Comparison of ENCODE assay signal across 8 cellular contexts in genomic region chr14:102819176-102819628, GRCh38. TPM values are rescaled to one million over a fixed set of nuclear protein-coding genes. Genes with fewer than 3 reads are reported as not detected.
A peak's percentile ranks its signal among the peaks of the same experiment; 100 is the strongest.
DNase-seq lines count a peak whose midpoint lies in the region; ATAC-seq and TF ChIP-seq lines count a peak whose summit lies in the region.

No MANE protein-coding gene starts in this region.

- H3K36me3 ChIP-seq in OCI-LY1 (ENCODE audit: insufficient read depth, low read length), result no peaks in the 10 kb centered on the region; the same call in 1 of the 2 replicates
- peaks cover 0 to 6% (median 0%) of the 10 kb centered on the region in 9 donors for H3K36me3 ChIP-seq in heart right ventricle

- H3K4me1 ChIP-seq in OCI-LY1 (ENCODE audit: insufficient read depth, low read length, severe bottlenecking) (peaks cover 45% of the 10 kb centered on the region), heart right ventricle (peaks cover 0 to 19% (median 0%) of the 10 kb centered on the region in 9 donors)

- ATAC-seq in GM18867 (IDR thresholded peaks at IDR 0.05; ENCODE audit: unreplicated experiment), result peak; percentile 69
- peak; percentile 78 for ATAC-seq in HG02798 (IDR thresholded peaks at IDR 0.05; ENCODE audit: poor library complexity, unreplicated experiment)
- ATAC-seq in activated naive CD8-positive, alpha-beta T cell treated with anti-CD3 and anti-CD28 coated beads, Interleukin-2, amount 50 U/mL, for 24 hours, result peak; percentile 73
- ATAC-seq in heart right ventricle, result no peak

- peaks cover 90% of the 10 kb centered on the region for H3K4me1 Mint-ChIP-seq in activated naive CD8-positive, alpha-beta T cell treated with anti-CD3 and anti-CD28 coated beads, Interleukin-2, amount 50 U/mL, for 24 hours

- DNase-seq in activated naive CD8-positive, alpha-beta T cell treated with anti-CD3 and anti-CD28 coated beads, Interleukin-2, amount 50 U/mL, for 24 hours, result peak; percentile 71
- peak; percentile 21 to 50 for DNase-seq in stimulated activated CD4-positive, alpha-beta T cell treated with anti-CD3 and anti-CD28 coated beads, Interleukin-1b, Interleukin-23, amount 100 ng/mL, for 4 hours (ENCODE audit: low read depth in 2 of 2)
- DNase-seq in heart right ventricle, result no peak
- no peak for DNase-seq in dedifferentiated amniotic fluid mesenchymal stem cell (ENCODE audit: extremely low spot score)
- no peak for DNase-seq in iPS-NIHi11 (ENCODE audit: low spot score)

- peak overlapping the region; percentile 90 for H3K27ac Mint-ChIP-seq in activated naive CD8-positive, alpha-beta T cell treated with anti-CD3 and anti-CD28 coated beads, Interleukin-2, amount 50 U/mL, for 24 hours

- no peaks in the 10 kb centered on the region for H3K9me2 ChIP-seq in OCI-LY1 (ENCODE audit: low read depth, low read length)

- peak overlapping the region; percentile 52; the same call in 1 of the 2 replicates for H3K9ac ChIP-seq in OCI-LY1 (ENCODE audit: low read length)

- no peaks in the 10 kb centered on the region for H3K9me3 Mint-ChIP-seq in activated naive CD8-positive, alpha-beta T cell treated with anti-CD3 and anti-CD28 coated beads, Interleukin-2, amount 50 U/mL, for 24 hours

- peaks cover 46% of the 10 kb centered on the region for H3K36me3 Mint-ChIP-seq in activated naive CD8-positive, alpha-beta T cell treated with anti-CD3 and anti-CD28 coated beads, Interleukin-2, amount 50 U/mL, for 24 hours (ENCODE audit: low read depth)

- H3K9me3 ChIP-seq in OCI-LY1 (ENCODE audit: low read length) (no peaks in the 10 kb centered on the region), heart right ventricle (no peaks in the 10 kb centered on the region)

- peaks cover 31% of the 10 kb centered on the region for H3K79me2 ChIP-seq in OCI-LY1 (ENCODE audit: insufficient read depth, low read length)

- H3K4me3 ChIP-seq in OCI-LY1 (ENCODE audit: low read depth, low read length, poor library complexity, severe bottlenecking) (peak overlapping the region; percentile 42), heart right ventricle (no peak overlapping the region)

- no peaks in the 10 kb centered on the region for H3K27me3 Mint-ChIP-seq in activated naive CD8-positive, alpha-beta T cell treated with anti-CD3 and anti-CD28 coated beads, Interleukin-2, amount 50 U/mL, for 24 hours

- WGBS in heart right ventricle, 2 donors, result 83 to 85% methylated on average over 9 of the region's 9 CpGs

- H3K27me3 ChIP-seq in OCI-LY1 (ENCODE audit: insufficient read depth, low read length) (no peaks in the 10 kb centered on the region), heart right ventricle (no peaks in the 10 kb centered on the region)

- H3K27ac ChIP-seq in OCI-LY1 (ENCODE audit: low read depth, low read length, poor library complexity, severe bottlenecking), result peak overlapping the region; percentile 70
- H3K27ac ChIP-seq in heart right ventricle, result no peak overlapping the region

- H3F3A ChIP-seq in OCI-LY1 (ENCODE audit: insufficient read depth, low read length), result no peaks in the 10 kb centered on the region

- H2AFZ ChIP-seq in OCI-LY1 (ENCODE audit: low read length), result no peak overlapping the region

- intact Hi-C loops in heart right ventricle (cut with DNase I), result no loop called here

- no peaks in the 10 kb centered on the region for H4K20me1 ChIP-seq in OCI-LY1 (ENCODE audit: insufficient read depth, low read length)

- peak overlapping the region; percentile 63 for H3K4me2 ChIP-seq in OCI-LY1 (ENCODE audit: low read length)

- no peak for TF ChIP-seq CTCF in OCI-LY1 (IDR thresholded peaks at IDR 0.05; ENCODE audit: low read length)
- no peak for TF ChIP-seq CTCF in heart right ventricle (IDR thresholded peaks at IDR 0.05)

- H3K4me3 Mint-ChIP-seq in activated naive CD8-positive, alpha-beta T cell treated with anti-CD3 and anti-CD28 coated beads, Interleukin-2, amount 50 U/mL, for 24 hours, result peak overlapping the region; percentile 64

RNA-seq across cellular contexts. Expression of gene TRAF3, which starts 42.0 kb away (rescaled TPM):
- total RNA-seq in heart right ventricle, result 10 to 100 TPM in 7 of 10 donors, 1 to 10 TPM in 3; 8.4 to 15.6 (median 10.9) TPM
- polyA plus RNA-seq in heart right ventricle, result 1 to 10 TPM; 2.3 to 2.7 TPM

Comparison
In these comparisons a context has a peak if more than half of its experiments do, and no peak if none do; other contexts are left out.
1. ATAC-seq: peak in GM18867 (single experiment), HG02798 (single experiment) and activated naive CD8-positive, alpha-beta T cell treated with anti-CD3 and anti-CD28 coated beads, Interleukin-2, amount 50 U/mL, for 24 hours (single experiment); none in heart right ventricle (0 of 8).
2. DNase-seq: peak in activated naive CD8-positive, alpha-beta T cell treated with anti-CD3 and anti-CD28 coated beads, Interleukin-2, amount 50 U/mL, for 24 hours (single experiment) and stimulated activated CD4-positive, alpha-beta T cell treated with anti-CD3 and anti-CD28 coated beads, Interleukin-1b, Interleukin-23, amount 100 ng/mL, for 4 hours (2 of 2); none in heart right ventricle (0 of 2), dedifferentiated amniotic fluid mesenchymal stem cell (single experiment) and iPS-NIHi11 (single experiment).